Comparison of ENCODE assay signal across 18 cellular contexts in genomic region chr4:158912390-158913175, GRCh38.
"Had no signal": no experiment of that assay in that cellular context is flagged by ENCODE, and none has a peak within 500 bp of the region (broad histone marks: within the 10 kb centered on the region; RNA-seq: fewer than 3 reads in every experiment).

No MANE protein-coding gene starts in this region.

- H3K4me1 Mint-ChIP-seq: immature natural killer cell; naive thymus-derived CD8-positive, alpha-beta T cell had no signal

- H3K27me3 Mint-ChIP-seq: activated naive CD8-positive, alpha-beta T cell; stimulated activated naive CD8-positive, alpha-beta T cell treated with anti-CD3 and anti-CD28 coated beads, Interleukin-15, Interleukin-2, amounts not matched to agents 100 ng/mL and 50 ng/mL, for 24 hours had no signal

- ATAC-seq: left colon; mucosa of descending colon; naive thymus-derived CD8-positive, alpha-beta T cell had no signal

- H3K27ac Mint-ChIP-seq: activated naive CD8-positive, alpha-beta T cell; stimulated activated naive CD8-positive, alpha-beta T cell treated with anti-CD3 and anti-CD28 coated beads, Interleukin-15, Interleukin-2, amounts not matched to agents 100 ng/mL and 50 ng/mL, for 24 hours had no signal

- DNase-seq: activated CD4-positive, alpha-beta T cell treated with anti-CD3 and anti-CD28 coated beads for 1 hour; activated CD4-positive, alpha-beta T cell treated with anti-CD3 and anti-CD28 coated beads, Interleukin-2, amount 50 U/mL, for 48 hours; activated gamma-delta T cell; activated T-cell treated with anti-CD3 and anti-CD28 coated beads, Interleukin-2, amount 50 U/mL, for 48 hours; anterior cingulate cortex; esophagus squamous epithelium; glutamatergic neuron; immature natural killer cell; left colon; mammary epithelial cell; mucosa of descending colon; naive thymus-derived CD8-positive, alpha-beta T cell; occipital lobe; stimulated activated CD4-positive, alpha-beta T cell treated with anti-CD3 and anti-CD28 coated beads, Interleukin-15, amount 100 ng/mL, for 24 hours; stimulated activated CD4-positive, alpha-beta T cell treated with anti-CD3 and anti-CD28 coated beads, Interleukin-4, amount 100 ng/mL, for 24 hours; upper lobe of left lung had no signal

- H3K4me3 Mint-ChIP-seq: activated naive CD8-positive, alpha-beta T cell; immature natural killer cell; naive thymus-derived CD8-positive, alpha-beta T cell; stimulated activated naive CD8-positive, alpha-beta T cell treated with anti-CD3 and anti-CD28 coated beads, Interleukin-15, Interleukin-2, amounts not matched to agents 100 ng/mL and 50 ng/mL, for 24 hours had no signal

- H3K9me3 Mint-ChIP-seq: immature natural killer cell; naive thymus-derived CD8-positive, alpha-beta T cell; stimulated activated naive CD8-positive, alpha-beta T cell treated with anti-CD3 and anti-CD28 coated beads, Interleukin-15, Interleukin-2, amounts not matched to agents 100 ng/mL and 50 ng/mL, for 24 hours had no signal
